Comparison of ENCODE assay signal across 1 cellular context in the genomic region with DNA sequence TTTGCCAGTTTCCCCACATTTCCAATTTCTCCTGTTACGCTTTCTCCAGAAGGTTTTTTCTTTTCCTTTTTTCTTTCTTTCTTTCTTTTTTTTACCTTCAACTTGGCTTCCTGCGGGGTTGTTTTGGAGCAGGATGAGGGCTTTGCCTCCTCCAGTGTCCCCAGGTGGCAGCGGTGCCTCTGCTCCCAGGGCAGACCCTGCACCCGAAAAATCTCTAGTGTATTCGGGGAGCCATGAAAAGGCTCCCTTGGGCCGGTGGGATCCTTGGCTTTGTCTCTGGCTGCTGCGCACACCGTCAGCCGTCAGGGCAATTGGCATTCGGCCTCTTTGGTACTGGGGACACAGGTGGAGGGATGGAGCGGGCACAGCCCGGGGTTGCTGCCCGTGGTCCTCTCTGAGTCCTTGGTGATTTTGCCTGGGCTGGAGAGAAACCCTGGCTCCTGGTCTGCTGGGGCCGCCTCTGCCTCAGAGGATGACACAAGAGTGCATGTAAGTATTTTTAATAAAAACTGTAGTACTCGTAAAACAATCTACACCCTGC.
A peak's percentile ranks its signal among the peaks of the same experiment; 100 is the strongest.
TF ChIP-seq lines count a peak whose summit lies in the region.

No MANE protein-coding gene starts in this region.

TF ChIP-seq in H1, 55 proteins besides CTCF, POLR2A, EP300 and RAD21:
- TF ChIP-seq EZH2 (IDR thresholded peaks at IDR 0.05; ENCODE audit: low read depth, low read length, severe bottlenecking) (peak; percentile 29), KDM4A (IDR thresholded peaks at IDR 0.05; ENCODE audit: low read depth, low read length, severe bottlenecking) (peak; percentile 47), CHD2 (IDR thresholded peaks at IDR 0.05; ENCODE audit: low read length) (no peak), SUZ12 (IDR thresholded peaks at IDR 0.05; ENCODE audit: low read length) (peak; percentile 39; the same call in 1 of the 2 replicates), SRF (IDR thresholded peaks at IDR 0.05; ENCODE audit: low read depth, low read length) (no peak), TBP (IDR thresholded peaks at IDR 0.05; ENCODE audit: low read depth, low read length) (no peak), SIRT6 (IDR thresholded peaks at IDR 0.05; ENCODE audit: low read length) (no peak), RBBP5 (IDR thresholded peaks at IDR 0.05; ENCODE audit: borderline replicate concordance, low read depth, low read length) (no peak; the same call in 1 of the 2 replicates), KDM1A (IDR thresholded peaks at IDR 0.05; ENCODE audit: borderline replicate concordance, low read length) (no peak), TCF12 (IDR thresholded peaks at IDR 0.05; ENCODE audit: low read depth, low read length) (no peak)
